ENCODE assay signal across 20 cellular contexts in genomic region chrY:15397556-15398280, GRCh38.
DNase-seq lines count a peak whose midpoint lies in the region; ATAC-seq and TF ChIP-seq lines count a peak whose summit lies in the region.
"Had no signal": no experiment of that assay in that cellular context is flagged by ENCODE, and none has a peak within 500 bp of the region (broad histone marks: within the 10 kb centered on the region; RNA-seq: fewer than 3 reads in every experiment).

No MANE protein-coding gene starts in this region.

- no peak overlapping the region for H3K4me3 Mint-ChIP-seq in activated CD8-positive, alpha-beta T cell treated with anti-CD3 and anti-CD28 coated beads, Interleukin-2, amount 10 ng/mL, durations not matched to agents 7 days and 5 days
- H3K4me3 Mint-ChIP-seq: CD4-positive, alpha-beta T cell; T-helper 1 cell treated with Interleukin-12 subunit alpha and Interleukin-12 subunit beta and Interleukin-4 antibody, amounts not matched to agents 30 μg/mL and 1 μg/mL, for 36 hours had no signal

- H3K9ac ChIP-seq in mesendoderm (ENCODE audit: low read length), result no peak overlapping the region
- H3K9ac ChIP-seq: BLaER1, KMS-11 had no signal

- no peak overlapping the region for H2BK120ac ChIP-seq in mesendoderm (ENCODE audit: low read depth, low read length)

- no peaks in the 10 kb centered on the region for H3K27me3 Mint-ChIP-seq in activated CD8-positive, alpha-beta T cell treated with anti-CD3 and anti-CD28 coated beads, Interleukin-2, amount 10 ng/mL, durations not matched to agents 7 days and 5 days (ENCODE audit: low read depth)
- H3K27me3 Mint-ChIP-seq: CD4-positive, alpha-beta T cell had no signal

- H2AK5ac ChIP-seq in mesendoderm (ENCODE audit: low read length), result no peak overlapping the region

- DNase-seq in BJ (ENCODE audit: low read depth) (peak; percentile 3), MG63 (peak; percentile 0), foreskin keratinocyte (peak; percentile 22 to 47), mesendoderm (peak; percentile 76), NCI-H2171 (lab: John Stamatoyannopoulos, UW) (no peak), Right ventricle myocardium inferior (ENCODE audit: missing footprints) (no peak)
- DNase-seq in activated CD8-positive, alpha-beta T cell treated with anti-CD3 and anti-CD28 coated beads, Interleukin-2, amount 10 ng/mL, durations not matched to agents 7 days and 5 days, result no peak
- DNase-seq: CD4-positive, alpha-beta T cell; COR-L47; DMS79; IMR-90; MV-4-11; NCI-H1694 treated with DMSO at 0.1 percent for 48 hours; NCI-H446 treated with DMSO at 0.1 percent for 48 hours; NCI-H526 treated with DMSO at 0.1 percent for 48 hours; SHP77 had no signal

- no peak overlapping the region for H3K4ac ChIP-seq in mesendoderm (ENCODE audit: low read depth, low read length)

- H2BK15ac ChIP-seq in mesendoderm (replicated peaks; ENCODE audit: low read depth), result no peak overlapping the region

- H4K8ac ChIP-seq in mesendoderm (ENCODE audit: low read depth, low read length), result no peak overlapping the region

- H3K9me3 ChIP-seq in MG63, result no peaks in the 10 kb centered on the region
- H3K9me3 ChIP-seq: A549, BLaER1 had no signal

- no peak overlapping the region for H3K27ac Mint-ChIP-seq in activated CD8-positive, alpha-beta T cell treated with anti-CD3 and anti-CD28 coated beads, Interleukin-2, amount 10 ng/mL, durations not matched to agents 7 days and 5 days
- H3K27ac Mint-ChIP-seq: CD4-positive, alpha-beta T cell; T-helper 1 cell treated with Interleukin-12 subunit alpha and Interleukin-12 subunit beta and Interleukin-4 antibody, amounts not matched to agents 30 μg/mL and 1 μg/mL, for 36 hours had no signal

- no peaks in the 10 kb centered on the region for H3K4me1 Mint-ChIP-seq in activated CD8-positive, alpha-beta T cell treated with anti-CD3 and anti-CD28 coated beads, Interleukin-2, amount 10 ng/mL, durations not matched to agents 7 days and 5 days (ENCODE audit: low read depth)

- H3K27ac ChIP-seq in foreskin keratinocyte, result no peak overlapping the region
- H3K27ac ChIP-seq in mesendoderm (ENCODE audit: low read depth, low read length), result no peak overlapping the region
- H3K27ac ChIP-seq: A549, BLaER1, KMS-11 had no signal

- ATAC-seq in foreskin keratinocyte, result peak; percentile 70
- ATAC-seq in Right ventricle myocardium inferior, result no peak
- ATAC-seq in activated CD8-positive, alpha-beta T cell treated with anti-CD3 and anti-CD28 coated beads, Interleukin-2, amount 10 ng/mL, durations not matched to agents 7 days and 5 days, result no peak
- ATAC-seq: A549 had no signal

- H2BK5ac ChIP-seq in mesendoderm (ENCODE audit: low read length), result no peak overlapping the region

- no peaks in the 10 kb centered on the region for H3K36me3 Mint-ChIP-seq in activated CD8-positive, alpha-beta T cell treated with anti-CD3 and anti-CD28 coated beads, Interleukin-2, amount 10 ng/mL, durations not matched to agents 7 days and 5 days (ENCODE audit: low read depth)

- no peaks in the 10 kb centered on the region for H3K9me3 Mint-ChIP-seq in activated CD8-positive, alpha-beta T cell treated with anti-CD3 and anti-CD28 coated beads, Interleukin-2, amount 10 ng/mL, durations not matched to agents 7 days and 5 days (ENCODE audit: insufficient read depth)
- H3K9me3 Mint-ChIP-seq: CD4-positive, alpha-beta T cell; T-helper 1 cell treated with Interleukin-12 subunit alpha and Interleukin-12 subunit beta and Interleukin-4 antibody, amounts not matched to agents 30 μg/mL and 1 μg/mL, for 36 hours had no signal

- POLR2A ChIA-PET in BJ (lab: Charles Lee), result no interaction called here
- POLR2A ChIA-PET in activated CD8-positive, alpha-beta T cell treated with anti-CD3 and anti-CD28 coated beads, Interleukin-2, amount 10 ng/mL, durations not matched to agents 7 days and 5 days (lab: Charles Lee), result no interaction called here

- no peak overlapping the region for H4K5ac ChIP-seq in mesendoderm (ENCODE audit: low read length)

- no peaks in the 10 kb centered on the region for H3K79me1 ChIP-seq in mesendoderm (ENCODE audit: low read length)

- no peaks in the 10 kb centered on the region for H3K79me2 ChIP-seq in mesendoderm (ENCODE audit: control insufficient read depth, insufficient read depth, low read length)

- H3K4me1 ChIP-seq in foreskin keratinocyte (no peaks in the 10 kb centered on the region), mesendoderm (ENCODE audit: control insufficient read depth, low read depth, low read length) (no peaks in the 10 kb centered on the region)
- H3K4me1 ChIP-seq: A549, BLaER1 had no signal

- H3K4me3 ChIP-seq in BJ (ENCODE audit: low read depth, low read length) (no peak overlapping the region), MG63 (no peak overlapping the region), mesendoderm (ENCODE audit: low read length) (no peak overlapping the region)
- H3K4me3 ChIP-seq: A549, BLaER1 had no signal

- H3K27me3 ChIP-seq in BJ (ENCODE audit: control insufficient read depth, insufficient read depth, low read length) (no peaks in the 10 kb centered on the region), MG63 (no peaks in the 10 kb centered on the region), foreskin keratinocyte (no peaks in the 10 kb centered on the region), mesendoderm (ENCODE audit: insufficient read depth, low read length, poor library complexity) (no peaks in the 10 kb centered on the region)
- H3K27me3 ChIP-seq: BLaER1 had no signal

- no peak for TF ChIP-seq CTCF in BJ (IDR thresholded peaks at IDR 0.05; ENCODE audit: insufficient read depth, low read depth, low read length)
- no peak for TF ChIP-seq CTCF in foreskin keratinocyte (conservative IDR thresholded peaks at IDR 0.05)

- no CpG with 5 or more reads among the region's 1 CpG for WGBS in mesendoderm (ENCODE audit: extremely low coverage, insufficient coverage, low lambda C conversion rate)

- no peak overlapping the region for H3K56ac ChIP-seq in mesendoderm (ENCODE audit: low read length)

- intact Hi-C loops in Right ventricle myocardium inferior (cut with DNase I), result no loop called here

- CTCF ChIA-PET in BJ (lab: Yijun Ruan, JAX), result no interaction called here
- CTCF ChIA-PET in activated CD8-positive, alpha-beta T cell treated with anti-CD3 and anti-CD28 coated beads, Interleukin-2, amount 10 ng/mL, durations not matched to agents 7 days and 5 days (lab: Charles Lee), result no interaction called here

- no peak overlapping the region for H3K4me2 ChIP-seq in mesendoderm (ENCODE audit: low read length)
- H3K4me2 ChIP-seq: A549, BLaER1, KMS-11 had no signal

- H3K36me3 ChIP-seq in BJ (ENCODE audit: control insufficient read depth, insufficient read depth, low read length), result no peaks in the 10 kb centered on the region
- no peaks in the 10 kb centered on the region for H3K36me3 ChIP-seq in MG63
- no peaks in the 10 kb centered on the region for H3K36me3 ChIP-seq in mesendoderm (ENCODE audit: control insufficient read depth, insufficient read depth, low read length)
- H3K36me3 ChIP-seq: BLaER1 had no signal

- H3K18ac ChIP-seq in mesendoderm (ENCODE audit: low read length), result no peak overlapping the region

- no peak overlapping the region for H3K23ac ChIP-seq in mesendoderm (ENCODE audit: low read length)

Comparison
In these comparisons a context has a peak if more than half of its experiments do, and no peak if none do; other contexts are left out.
1. DNase-seq: peak in BJ (single experiment), MG63 (single experiment), foreskin keratinocyte (2 of 2) and mesendoderm (single experiment); none in NCI-H2171 (single experiment), Right ventricle myocardium inferior (single experiment) and activated CD8-positive, alpha-beta T cell treated with anti-CD3 and anti-CD28 coated beads, Interleukin-2, amount 10 ng/mL, durations not matched to agents 7 days and 5 days (single experiment).